ENCODE assay signal across 9 cellular contexts in the genomic region with DNA sequence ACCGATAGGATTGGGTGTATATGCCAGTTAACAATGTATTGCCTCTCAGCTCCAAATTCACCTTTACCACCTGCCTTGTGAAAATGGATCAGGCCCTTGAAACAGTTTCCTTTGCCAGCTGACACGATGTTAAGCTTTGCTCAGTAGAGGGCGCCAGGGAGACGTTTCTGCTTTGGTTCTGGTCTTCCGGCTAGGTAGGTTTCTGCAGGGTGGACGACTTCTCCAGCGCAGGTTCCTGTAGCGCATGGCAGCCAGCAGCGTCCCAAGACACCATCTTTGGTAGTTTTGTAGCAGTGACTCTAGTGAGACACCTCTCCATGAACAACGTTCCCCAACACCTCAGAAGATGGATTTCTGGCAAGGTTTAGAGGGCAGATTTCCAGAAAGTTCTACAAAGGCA. TPM values are rescaled to one million over a fixed set of nuclear protein-coding genes. Genes with fewer than 3 reads are reported as not detected.
DNase-seq lines count a peak whose midpoint lies in the region; ATAC-seq and TF ChIP-seq lines count a peak whose summit lies in the region.
"Had no signal": no experiment of that assay in that cellular context is flagged by ENCODE, and none has a peak within 500 bp of the region (broad histone marks: within the 10 kb centered on the region; RNA-seq: fewer than 3 reads in every experiment).

No MANE protein-coding gene starts in this region.

- DNase-seq in BJ (ENCODE audit: low read depth): no peak
- DNase-seq in GM12864 (ENCODE audit: low read depth): no peak
- no peak for DNase-seq in Panc1 (ENCODE audit: low read depth, low spot score)
- peak; percentile 34 for DNase-seq in germinal center (ENCODE audit: low spot score)
- DNase-seq in left lung: no peak
- DNase-seq in NCI-H524 treated with DMSO at 0.1 percent for 48 hours (lab: John Stamatoyannopoulos, UW): no peak
- DNase-seq: T-helper 9 cell had no signal

- ATAC-seq in Panc1 (no peak), left lung (no peak), GM21381 (IDR thresholded peaks at IDR 0.05; ENCODE audit: unreplicated experiment) (no peak), GM21576 (IDR thresholded peaks at IDR 0.05; ENCODE audit: unreplicated experiment) (no peak)

- CTCF ChIA-PET in BJ (lab: Yijun Ruan, JAX) (interaction anchor here (0.9 to 1.7 kb wide), 3 partner anchors 9 to 12 kb away, joined by 3 to 4 read pairs (median 4); no protein-coding TSS in a partner anchor), Panc1 (lab: Charles Lee) (no interaction called here)

- TF ChIP-seq CTCF in BJ (IDR thresholded peaks at IDR 0.05; ENCODE audit: insufficient read depth, low read depth, low read length) (peak; percentile 25; the same call in 1 of the 2 replicates), GM12864 (IDR thresholded peaks at IDR 0.05; ENCODE audit: low read depth, low read length, missing control alignments) (peak; percentile 63), Panc1 (IDR thresholded peaks at IDR 0.05) (peak; percentile 74), left lung (IDR thresholded peaks at IDR 0.05) (no peak)

- H3K4me3 ChIP-seq in BJ (ENCODE audit: low read depth, low read length) (no peak overlapping the region), GM12864 (ENCODE audit: low read depth, low read length) (no peak overlapping the region), Panc1 (ENCODE audit: low read depth in 2 of 2, low read length in 2 of 2) (no peak overlapping the region), left lung (no peak overlapping the region)

- in situ Hi-C loops in Panc1 (cut with HindIII; ENCODE audit: low pct_unique_long_range_greater_than_20kb, low sequenced_read_pairs): no loop called here

- BruUV-seq in Panc1 (replicated peaks; lab: Mats Ljungman, UMichigan): no TSS peak

- POLR2A ChIA-PET in BJ (lab: Charles Lee): no interaction called here
- POLR2A ChIA-PET in Panc1 (lab: Charles Lee): no interaction called here

- H3K9me3 ChIP-seq in Panc1 (ENCODE audit: control insufficient read depth, insufficient read depth, low read depth, low read length) (no peaks in the 10 kb centered on the region), left lung (no peaks in the 10 kb centered on the region)

- H3K27ac ChIP-seq in Panc1 (ENCODE audit: low read length) (peak overlapping the region; percentile 29; the same call in 1 of the 2 replicates), left lung (no peak overlapping the region)

- H3K27me3 ChIP-seq in BJ (ENCODE audit: control insufficient read depth, insufficient read depth, low read length): peaks cover 5% of the 10 kb centered on the region
- no peaks in the 10 kb centered on the region for H3K27me3 ChIP-seq in Panc1 (ENCODE audit: control insufficient read depth, insufficient read depth, low read length)
- no peaks in the 10 kb centered on the region for H3K27me3 ChIP-seq in left lung

- intact Hi-C loops in Panc1 (cut with micrococcal nuclease; ENCODE audit: unreplicated experiment): no loop called here
- intact Hi-C loops in left lung (cut with DNase I): no loop called here

- H3K4me1 ChIP-seq in Panc1 (ENCODE audit: control insufficient read depth, insufficient read depth, low read length) (peaks cover 20% of the 10 kb centered on the region), left lung (no peaks in the 10 kb centered on the region)

- H3K36me3 ChIP-seq in BJ (ENCODE audit: control insufficient read depth, insufficient read depth, low read length) (no peaks in the 10 kb centered on the region), Panc1 (ENCODE audit: control insufficient read depth, insufficient read depth, low read length) (no peaks in the 10 kb centered on the region), left lung (no peaks in the 10 kb centered on the region)

RNA-seq across cellular contexts. Expression of gene SYCE1L, which starts 24.0 kb away (rescaled TPM):
- polyA plus RNA-seq in BJ (2011; rRNA removed): 0.31 and 0.44 TPM in 2 replicates
- not detected in 2 replicates for polyA minus RNA-seq in BJ (2011; rRNA and poly(A)+ RNA removed)
- total RNA-seq in Panc1 (2021; ENCODE audit: unreplicated experiment) (4.5 TPM), left lung (1 to 10 TPM; 4.0 to 5.7 TPM)
- 8.6 TPM for polyA plus RNA-seq in Panc1 (2012; ENCODE audit: insufficient read length)

RNA-seq across cellular contexts. Expression of gene MON1B, which starts 32.2 kb away (rescaled TPM):
- 9.3 and 17.3 TPM in 2 replicates for polyA plus RNA-seq in BJ (2011; rRNA removed)
- polyA minus RNA-seq in BJ (2011; rRNA and poly(A)+ RNA removed): 9.1 and 14.9 TPM in 2 replicates
- total RNA-seq in Panc1 (2021; ENCODE audit: unreplicated experiment) (62.9 TPM), left lung (10 to 100 TPM; 48.3 to 64.3 TPM)
- polyA plus RNA-seq in Panc1 (2012; ENCODE audit: insufficient read length): 60.2 TPM

Comparison
In these comparisons a context has a peak if more than half of its experiments do, and no peak if none do; other contexts are left out.
1. CTCF ChIP-seq: peak in BJ (single experiment), GM12864 (single experiment) and Panc1 (single experiment); none in left lung (0 of 2).